ENCODE assay signal across 21 cellular contexts in genomic region chr2:26489213-26489850, GRCh38. TPM values are rescaled to one million over a fixed set of nuclear protein-coding genes. Genes with fewer than 3 reads are reported as not detected.
"Had no signal": no experiment of that assay in that cellular context is flagged by ENCODE, and none has a peak within 500 bp of the region (broad histone marks: within the 10 kb centered on the region; RNA-seq: fewer than 3 reads in every experiment).

No MANE protein-coding gene starts in this region.

- ATAC-seq: HepG2 had no signal

- H3K4me3 ChIP-seq: MG63 had no signal

- DNase-seq: IMR-90, Karpas-422, KG1, MG63, NCI-H1092, NCI-H1105 treated with DMSO at 0.1 percent for 48 hours, NCI-H1417 treated with DMSO at 0.1 percent for 48 hours, NCI-H146, NCI-H1930, NCI-H2081, NCI-H2107, NCI-H2227 treated with DMSO at 0.1 percent for 48 hours, NCI-H69, NCI-H774, RPMI8226, SHP77, SK-N-SH had no signal

- H3K9me3 ChIP-seq: MG63, SK-N-SH had no signal

- H3K36me3 ChIP-seq: MG63 had no signal

- H3K4me2 ChIP-seq: SK-N-SH had no signal

- H3K9ac ChIP-seq: SK-N-SH had no signal

- H3K27me3 ChIP-seq: MG63 had no signal

RNA-seq across cellular contexts. Expression of gene OTOF, which starts 11.4 kb away (rescaled TPM):
- total RNA-seq: HT1080, IMR-90, NCI-H460, SK-MEL-5 had no signal
- polyA plus RNA-seq: HepG2, SK-N-SH had no signal
